In genomic region chr6:122059918-122060317, GRCh38 we compare ENCODE assay signal across 32 cellular contexts.
DNase-seq lines count a peak whose midpoint lies in the region; ATAC-seq and TF ChIP-seq lines count a peak whose summit lies in the region.
"Had no signal": no experiment of that assay in that cellular context is flagged by ENCODE, and none has a peak within 500 bp of the region (broad histone marks: within the 10 kb centered on the region; RNA-seq: fewer than 3 reads in every experiment).

No MANE protein-coding gene starts in this region.

- H3K27me3 ChIP-seq in neuronal stem cell (ENCODE audit: control insufficient read depth in 3 of 3, insufficient read depth in 3 of 3, low read depth in 1 of 3, low read length in 3 of 3), result no peaks in the 10 kb centered on the region
- H3K27me3 ChIP-seq: upper lobe of left lung had no signal

- no peak overlapping the region for H3K4ac ChIP-seq in neuronal stem cell (ENCODE audit: low read length)

- no peak overlapping the region for H4K8ac ChIP-seq in neuronal stem cell (ENCODE audit: low read depth, low read length)

- H3K27ac ChIP-seq in neuronal stem cell (replicated peaks; ENCODE audit: low read length), result no peak overlapping the region
- H3K27ac ChIP-seq: C4-2B, parathyroid adenoma, upper lobe of left lung had no signal

- no peak overlapping the region for H3K9ac ChIP-seq in neuronal stem cell (ENCODE audit: low read depth, low read length, poor library complexity)
- H3K9ac ChIP-seq: parathyroid adenoma had no signal

- ATAC-seq in SK-N-SH treated with all-trans-retinoic acid at 6 μM for 48 hours, result peak; percentile 54; the same call in 2 of the 3 replicates
- ATAC-seq in HG02763 (IDR thresholded peaks at IDR 0.05; ENCODE audit: unreplicated experiment), result no peak
- no peak for ATAC-seq in activated T-cell treated with anti-CD3 and anti-CD28 coated beads, Interleukin-2, amount 50 U/mL, for 4 hours
- ATAC-seq: activated CD4-positive, alpha-beta T cell treated with anti-CD3 and anti-CD28 coated beads for 36 hours; activated CD8-positive, alpha-beta T cell treated with anti-CD3 and anti-CD28 coated beads, Interleukin-2, amount 10 ng/mL, durations not matched to agents 7 days and 5 days; HepG2; left colon; Panc1; stimulated activated naive B cell treated with anti-CD40 and anti-IgM and Interleukin-4, amounts not matched to agents 10 μg/mL and 1 μg/mL and 100 μg/mL, for 72 hours had no signal

- no peak overlapping the region for H4K91ac ChIP-seq in neuronal stem cell (ENCODE audit: low read depth, low read length, poor library complexity)

- no peaks in the 10 kb centered on the region for H3K9me3 Mint-ChIP-seq in activated T-cell treated with anti-CD3 and anti-CD28 coated beads, Interleukin-2, amount 50 U/mL, for 4 hours
- H3K9me3 Mint-ChIP-seq: activated naive CD4-positive, alpha-beta T cell treated with anti-CD3 and anti-CD28 coated beads, Interleukin-2, amount 50 U/mL, for 24 hours; activated T-helper 2 cell treated with anti-CD3 and anti-CD28 coated beads, Interferon-gamma antibody, Interleukin-2, Interleukin-4, amounts not matched to agents 10 μg/mL and 5 μg/mL and 100 μg/mL, durations not matched to agents 14 hours and 24 hours and 36 hours; memory B cell; neural crest cell; stimulated activated naive B cell treated with anti-CD40 and anti-IgM and Interleukin-4, amounts not matched to agents 10 μg/mL and 1 μg/mL and 100 μg/mL, for 72 hours had no signal

- no peaks in the 10 kb centered on the region for H3K79me1 ChIP-seq in neuronal stem cell (ENCODE audit: low read depth, low read length)

- H2BK12ac ChIP-seq in neuronal stem cell (ENCODE audit: low read length), result no peak overlapping the region

- no peak overlapping the region for H2BK15ac ChIP-seq in neuronal stem cell (ENCODE audit: low read length)

- DNase-seq in NCI-H82 (lab: John Stamatoyannopoulos, UW) (peak; percentile 11), NCI-H82 treated with DMSO at 0.1 percent for 48 hours (lab: John Stamatoyannopoulos, UW; ENCODE audit: unreplicated experiment) (no peak), NCI-H2171 (lab: John Stamatoyannopoulos, UW) (peak; percentile 3), neuronal stem cell (ENCODE audit: low spot score) (no peak), activated gamma-delta T cell (lab: John Stamatoyannopoulos, UW) (no peak)
- DNase-seq in activated T-cell treated with anti-CD3 and anti-CD28 coated beads, Interleukin-2, amount 50 U/mL, for 4 hours, result no peak
- DNase-seq: activated CD4-positive, alpha-beta T cell treated with anti-CD3 and anti-CD28 coated beads for 36 hours; activated CD8-positive, alpha-beta T cell treated with anti-CD3 and anti-CD28 coated beads, Interleukin-2, amount 10 ng/mL, durations not matched to agents 7 days and 5 days; amygdala; Caco-2; DMS53; immature natural killer cell; Kasumi-1; left colon; NCI-H187 treated with DMSO at 0.1 percent for 48 hours; NCI-H2227 treated with DMSO at 0.1 percent for 48 hours; retina; Right ventricle myocardium superior; stimulated activated naive B cell treated with anti-CD40 and anti-IgM and Interleukin-4, amounts not matched to agents 10 μg/mL and 1 μg/mL and 100 μg/mL, for 72 hours; substantia nigra; upper lobe of left lung had no signal

- H3K18ac ChIP-seq in neuronal stem cell (ENCODE audit: low read length), result no peak overlapping the region

- H3K4me3 ChIP-seq in neuronal stem cell (ENCODE audit: low read length in 2 of 2), result no peak overlapping the region
- H3K4me3 ChIP-seq: HAP-1, upper lobe of left lung had no signal

- H2AFZ ChIP-seq in neuronal stem cell (ENCODE audit: low read length), result peak overlapping the region; percentile 1
- H2AFZ ChIP-seq: parathyroid adenoma had no signal

- 100% methylated on average over 1 of the region's 4 CpGs; no CpG with 5 or more reads in 1 of the 2 donors for WGBS in neuronal stem cell (ENCODE audit: extremely low coverage in 2 of 2, insufficient read length in 2 of 2, insufficient replicate concordance in 1 of 2), 2 donors

- H3K4me1 ChIP-seq in neuronal stem cell (ENCODE audit: control insufficient read depth in 2 of 2, insufficient read depth in 1 of 2, low read depth in 1 of 2, low read length in 2 of 2), result peaks cover 3 to 6% of the 10 kb centered on the region in 2 donors
- H3K4me1 ChIP-seq: Caco-2, HAP-1, parathyroid adenoma, upper lobe of left lung had no signal

- H3K4me3 Mint-ChIP-seq in activated T-cell treated with anti-CD3 and anti-CD28 coated beads, Interleukin-2, amount 50 U/mL, for 4 hours, result no peak overlapping the region
- H3K4me3 Mint-ChIP-seq: activated CD4-positive, alpha-beta T cell treated with anti-CD3 and anti-CD28 coated beads for 36 hours; activated CD8-positive, alpha-beta T cell treated with anti-CD3 and anti-CD28 coated beads, Interleukin-2, amount 10 ng/mL, durations not matched to agents 7 days and 5 days; activated naive CD4-positive, alpha-beta T cell treated with anti-CD3 and anti-CD28 coated beads, Interleukin-2, amount 50 U/mL, for 24 hours; immature natural killer cell; memory B cell; neural crest cell; stimulated activated naive B cell treated with anti-CD40 and anti-IgM and Interleukin-4, amounts not matched to agents 10 μg/mL and 1 μg/mL and 100 μg/mL, for 72 hours had no signal

- H3K4me1 Mint-ChIP-seq in activated T-cell treated with anti-CD3 and anti-CD28 coated beads, Interleukin-2, amount 50 U/mL, for 4 hours (ENCODE audit: low read depth), result no peaks in the 10 kb centered on the region
- H3K4me1 Mint-ChIP-seq: activated CD4-positive, alpha-beta T cell treated with anti-CD3 and anti-CD28 coated beads for 36 hours; activated naive CD4-positive, alpha-beta T cell treated with anti-CD3 and anti-CD28 coated beads, Interleukin-2, amount 50 U/mL, for 24 hours; immature natural killer cell; memory B cell; stimulated activated naive B cell treated with anti-CD40 and anti-IgM and Interleukin-4, amounts not matched to agents 10 μg/mL and 1 μg/mL and 100 μg/mL, for 72 hours had no signal

- no peak overlapping the region for H2BK120ac ChIP-seq in neuronal stem cell (ENCODE audit: low read depth, low read length)

- H3K36me3 Mint-ChIP-seq in activated T-cell treated with anti-CD3 and anti-CD28 coated beads, Interleukin-2, amount 50 U/mL, for 4 hours (ENCODE audit: insufficient read depth), result no peaks in the 10 kb centered on the region
- H3K36me3 Mint-ChIP-seq: activated naive CD4-positive, alpha-beta T cell treated with anti-CD3 and anti-CD28 coated beads, Interleukin-2, amount 50 U/mL, for 24 hours; immature natural killer cell; memory B cell; stimulated activated naive B cell treated with anti-CD40 and anti-IgM and Interleukin-4, amounts not matched to agents 10 μg/mL and 1 μg/mL and 100 μg/mL, for 72 hours had no signal

- no peaks in the 10 kb centered on the region for H3K9me3 ChIP-seq in neuronal stem cell (replicated peaks in 1 of 2; ENCODE audit: control insufficient read depth in 2 of 2, insufficient read depth in 1 of 2, low read depth in 1 of 2, low read length in 2 of 2)
- H3K9me3 ChIP-seq: Caco-2, HAP-1, upper lobe of left lung had no signal

- H2BK5ac ChIP-seq in neuronal stem cell (ENCODE audit: low read length), result no peak overlapping the region

- no peaks in the 10 kb centered on the region for H3K27me3 Mint-ChIP-seq in activated T-cell treated with anti-CD3 and anti-CD28 coated beads, Interleukin-2, amount 50 U/mL, for 4 hours (ENCODE audit: low read depth)
- H3K27me3 Mint-ChIP-seq: memory B cell; stimulated activated naive B cell treated with anti-CD40 and anti-IgM and Interleukin-4, amounts not matched to agents 10 μg/mL and 1 μg/mL and 100 μg/mL, for 72 hours had no signal

- H3K23ac ChIP-seq in neuronal stem cell (ENCODE audit: low read depth, low read length, poor library complexity), result no peak overlapping the region

- H2AK5ac ChIP-seq in neuronal stem cell (ENCODE audit: low read depth, low read length), result no peak overlapping the region

- no peak overlapping the region for H3K14ac ChIP-seq in neuronal stem cell (ENCODE audit: low read length)

- no peaks in the 10 kb centered on the region for H3K36me3 ChIP-seq in neuronal stem cell (replicated peaks in 1 of 2; ENCODE audit: control insufficient read depth in 2 of 2, insufficient read depth in 2 of 2, low read length in 2 of 2)
- H3K36me3 ChIP-seq: HAP-1, upper lobe of left lung had no signal

- H3K4me2 ChIP-seq in neuronal stem cell (ENCODE audit: insufficient read depth, low read length, poor library complexity, severe bottlenecking), result no peak overlapping the region

TF ChIP-seq in SK-N-SH treated with all-trans-retinoic acid at 6 μM for 48 hours, 23 proteins besides CTCF, POLR2A, EP300 and RAD21 (continues in another document):
- TF ChIP-seq ZNF8 (CRISPR knock-in tag; IDR thresholded peaks at IDR 0.05) (no peak), CREB5 (CRISPR knock-in tag; IDR thresholded peaks at IDR 0.05; ENCODE audit: low read depth) (no peak), PPARA (CRISPR knock-in tag; IDR thresholded peaks at IDR 0.05; ENCODE audit: borderline replicate concordance) (no peak)

Comparison
In these comparisons a context has a peak if more than half of its experiments do, and no peak if none do; other contexts are left out.
1. DNase-seq: peak in NCI-H82 (single experiment) and NCI-H2171 (single experiment); none in NCI-H82 treated with DMSO at 0.1 percent for 48 hours (single experiment), neuronal stem cell (single experiment), activated gamma-delta T cell (single experiment) and activated T-cell treated with anti-CD3 and anti-CD28 coated beads, Interleukin-2, amount 50 U/mL, for 4 hours (single experiment).